In genomic region chr10:129385600-129385999, GRCh38 we compare ENCODE assay signal across 16 cellular contexts.
DNase-seq lines count a peak whose midpoint lies in the region; ATAC-seq and TF ChIP-seq lines count a peak whose summit lies in the region.
"Had no signal": no experiment of that assay in that cellular context is flagged by ENCODE, and none has a peak within 500 bp of the region (broad histone marks: within the 10 kb centered on the region; RNA-seq: fewer than 3 reads in every experiment).

No MANE protein-coding gene starts in this region.

- TF ChIP-seq POLR2A in uterus (IDR thresholded peaks at IDR 0.05): no peak
- TF ChIP-seq POLR2A in erythroblast (IDR thresholded peaks at IDR 0.05; ENCODE audit: low read length): no peak

- intact Hi-C loops in upper lobe of right lung (cut with DNase I) (no loop called here), uterus (cut with DNase I; ENCODE audit: low total_unique reads) (no loop called here)

- ATAC-seq in upper lobe of right lung: no peak
- ATAC-seq: GM23338 had no signal

- H3K27me3 ChIP-seq in MG63 (no peaks in the 10 kb centered on the region; the same call in 1 of the 2 replicates), upper lobe of right lung (no peaks in the 10 kb centered on the region), uterus (no peaks in the 10 kb centered on the region)

- H3K27ac ChIP-seq in upper lobe of right lung (no peak overlapping the region), uterus (no peak overlapping the region)
- H3K27ac ChIP-seq: C4-2B had no signal

- H3K4me3 ChIP-seq in MG63 (no peak overlapping the region), upper lobe of right lung (no peak overlapping the region), uterus (no peak overlapping the region)
- H3K4me3 ChIP-seq: GM23338 had no signal

- no peaks in the 10 kb centered on the region for H3K9me3 ChIP-seq in MG63
- no peaks in the 10 kb centered on the region for H3K9me3 ChIP-seq in upper lobe of right lung
- no peaks in the 10 kb centered on the region for H3K9me3 ChIP-seq in uterus
- H3K9me3 ChIP-seq: Caco-2 had no signal

- H3K4me1 ChIP-seq in upper lobe of right lung: no peaks in the 10 kb centered on the region
- H3K4me1 ChIP-seq in uterus: no peaks in the 10 kb centered on the region
- H3K4me1 ChIP-seq: Caco-2 had no signal

- DNase-seq in Daoy (ENCODE audit: low read depth) (peak; percentile 47), MG63 (peak; percentile 63), iPS-NIHi7 (ENCODE audit: extremely low spot score) (peak; percentile 34), upper lobe of right lung (peak; percentile 11), uterus (no peak), erythroblast (lab: John Stamatoyannopoulos, UW) (no peak), anterior cingulate cortex (lab: John Stamatoyannopoulos, UW) (no peak)
- DNase-seq: AML-193; Caco-2; CD4-positive, alpha-beta T cell; GDM1; HCEC 1CT; HFFc6; IMR-90 had no signal

- H3K36me3 ChIP-seq in MG63 (no peaks in the 10 kb centered on the region), upper lobe of right lung (no peaks in the 10 kb centered on the region), uterus (no peaks in the 10 kb centered on the region)

- no peak for TF ChIP-seq CTCF in upper lobe of right lung (IDR thresholded peaks at IDR 0.05)
- TF ChIP-seq CTCF in uterus (IDR thresholded peaks at IDR 0.05): no peak

Comparison
In these comparisons a context has a peak if more than half of its experiments do, and no peak if none do; other contexts are left out.
1. DNase-seq: peak in Daoy (single experiment), MG63 (single experiment), iPS-NIHi7 (single experiment) and upper lobe of right lung (single experiment); none in uterus (0 of 2), erythroblast (0 of 2) and anterior cingulate cortex (0 of 58).